In the genomic region with DNA sequence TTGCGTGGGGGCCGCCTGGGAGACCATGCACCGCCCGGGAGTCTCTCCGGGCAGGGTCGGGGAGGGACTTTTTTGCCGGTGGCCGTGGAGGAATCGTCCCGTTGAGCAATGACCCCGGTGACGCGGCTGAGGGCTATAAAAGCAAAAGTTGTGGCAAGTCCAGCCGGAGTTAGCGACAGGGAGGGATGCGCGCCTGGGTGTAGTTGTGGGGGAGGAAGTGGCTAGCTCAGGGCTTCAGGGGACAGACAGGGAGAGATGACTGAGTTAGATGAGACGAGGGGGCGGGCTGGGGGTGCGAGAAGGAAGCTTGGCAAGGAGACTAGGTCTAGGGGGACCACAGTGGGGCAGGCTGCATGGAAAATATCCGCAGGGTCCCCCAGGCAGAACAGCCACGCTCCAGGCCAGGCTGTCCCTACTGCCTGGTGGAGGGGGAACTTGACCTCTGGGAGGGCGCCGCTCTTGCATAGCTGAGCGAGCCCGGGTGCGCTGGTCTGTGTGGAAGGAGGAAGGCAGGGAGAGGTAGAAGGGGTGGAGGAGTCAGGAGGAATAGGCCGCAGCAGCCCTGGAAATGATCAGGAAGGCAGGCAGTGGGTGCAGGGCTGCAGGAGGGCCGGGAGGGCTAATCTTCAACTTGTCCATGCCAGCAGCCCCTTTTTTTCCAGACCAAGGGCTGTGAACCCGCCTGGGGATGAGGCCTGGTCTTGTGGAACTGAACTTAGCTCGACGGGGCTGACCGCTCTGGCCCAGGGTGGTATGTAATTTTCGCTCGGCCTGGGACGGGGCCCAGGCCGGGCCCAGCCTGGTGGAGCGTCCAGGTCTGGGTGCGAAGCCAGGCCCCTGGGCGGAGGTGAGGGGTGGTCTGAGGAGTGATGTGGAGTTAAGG, we compare ENCODE assay signal across 1 cellular context.
A peak's percentile ranks its signal among the peaks of the same experiment; 100 is the strongest.
TF ChIP-seq lines count a peak whose summit lies in the region.

Gene NEAT1 (plus strand): TSS at position 166 of the 883 bp plus-strand sequence.

TF ChIP-seq in K562, 482 proteins besides CTCF, POLR2A, EP300 and RAD21 (continued from another document and continues in another):
- TF ChIP-seq GTF2B (IDR thresholded peaks at IDR 0.05; ENCODE audit: extremely low read depth, insufficient read length) (peak; percentile 89), CAMTA2 (CRISPR knock-in tag; conservative IDR thresholded peaks at IDR 0.05) (peak; percentile 100), SNAPC5 (CRISPR knock-in tag; IDR thresholded peaks at IDR 0.05) (no peak), MGA (IDR thresholded peaks at IDR 0.05) (no peak), PURB (CRISPR knock-in tag; IDR thresholded peaks at IDR 0.05; ENCODE audit: low read depth) (no peak), TGIF2 (CRISPR knock-in tag; IDR thresholded peaks at IDR 0.05) (peak; percentile 95), FOXK1 (CRISPR knock-in tag; IDR thresholded peaks at IDR 0.05; ENCODE audit: borderline replicate concordance) (peak; percentile 54), MED1 (CRISPR knock-in tag; IDR thresholded peaks at IDR 0.05; ENCODE audit: borderline replicate concordance) (no peak), JUN (IDR thresholded peaks at IDR 0.05; ENCODE audit: borderline replicate concordance, low read depth, low read length) (peak; percentile 64; the same call in 1 of the 2 replicates), JUN (CRISPR knock-in tag; IDR thresholded peaks at IDR 0.05; ENCODE audit: borderline replicate concordance) (peak; percentile 80; the same call in 1 of the 2 replicates), ZKSCAN8 (CRISPR knock-in tag; IDR thresholded peaks at IDR 0.05) (no peak), ZFP1 (CRISPR knock-in tag; IDR thresholded peaks at IDR 0.05) (peak; percentile 99), SMAD2 (IDR thresholded peaks at IDR 0.05; ENCODE audit: low read depth, low read length) (no peak), TCFL5 (CRISPR knock-in tag; conservative IDR thresholded peaks at IDR 0.05) (peak; percentile 95), SMARCA5 (IDR thresholded peaks at IDR 0.05) (0 out of 2 replicates have a peak, but pooled peaks have one; percentile 26), MEIS2 (IDR thresholded peaks at IDR 0.05; ENCODE audit: partially characterized antibody) (peak; percentile 40), ZNF764 (CRISPR knock-in tag; IDR thresholded peaks at IDR 0.05; ENCODE audit: low read depth) (peak; percentile 95), KDM5B (IDR thresholded peaks at IDR 0.05; ENCODE audit: insufficient replicate concordance, low read depth, low read length) (peak; percentile 97), ZNF778 (CRISPR knock-in tag; IDR thresholded peaks at IDR 0.05) (peak; percentile 99), ZNF282 (CRISPR knock-in tag; IDR thresholded peaks at IDR 0.05) (0 out of 2 replicates have a peak, but pooled peaks have one; percentile 25), NR2C2 (CRISPR knock-in tag; IDR thresholded peaks at IDR 0.05) (peak; percentile 89), NR2C2 (tag; IDR thresholded peaks at IDR 0.05) (no peak), CBFB (CRISPR knock-in tag; IDR thresholded peaks at IDR 0.05) (peak; percentile 61), MECOM (CRISPR knock-in tag; IDR thresholded peaks at IDR 0.05) (no peak; the same call in 1 of the 2 replicates), TCF7 (IDR thresholded peaks at IDR 0.05; ENCODE audit: borderline replicate concordance) (peak; percentile 62; the same call in 1 of the 2 replicates), THRAP3 (IDR thresholded peaks at IDR 0.05; ENCODE audit: borderline replicate concordance) (no peak; the same call in none of the 2 replicates), HNRNPH1 (optimal IDR thresholded peaks at IDR 0.05; ENCODE audit: low read depth, low read length) (peak; percentile 93), L3MBTL2 (IDR thresholded peaks at IDR 0.05) (no peak), ZNF695 (CRISPR knock-in tag; IDR thresholded peaks at IDR 0.05) (peak; percentile 100), ZNF766 (CRISPR knock-in tag; conservative IDR thresholded peaks at IDR 0.05) (no peak; the same call in 1 of the 2 replicates), RUNX1 (IDR thresholded peaks at IDR 0.05; ENCODE audit: low read depth) (peak; percentile 86), CXXC5 (CRISPR knock-in tag; IDR thresholded peaks at IDR 0.05) (no peak; the same call in 1 of the 2 replicates), NCOR1 (IDR thresholded peaks at IDR 0.05) (no peak), ETS2 (tag; IDR thresholded peaks at IDR 0.05; ENCODE audit: borderline replicate concordance, poor library complexity, severe bottlenecking) (peak; percentile 60), SOX6 (IDR thresholded peaks at IDR 0.05) (peak; percentile 47; the same call in 1 of the 2 replicates), ZNF347 (CRISPR knock-in tag; IDR thresholded peaks at IDR 0.05; ENCODE audit: low read depth) (peak; percentile 95), ZNF830 (CRISPR knock-in tag; IDR thresholded peaks at IDR 0.05) (peak; percentile 100), MXI1 (IDR thresholded peaks at IDR 0.05; ENCODE audit: low read depth, low read length) (no peak; the same call in 1 of the 2 replicates), TRIM28 (IDR thresholded peaks at IDR 0.05) (no peak; the same call in 1 of the 2 replicates), GATAD2B (IDR thresholded peaks at IDR 0.05; ENCODE audit: borderline replicate concordance) (no peak), NONO (IDR thresholded peaks at IDR 0.05; ENCODE audit: low read depth in 2 of 2, low read length in 1 of 2) (peak in 1 of 2 experiments; percentile 62; a peak in 1 of 4 replicates), ZNF586 (CRISPR knock-in tag; conservative IDR thresholded peaks at IDR 0.05) (peak; percentile 100), OTX1 (CRISPR knock-in tag; IDR thresholded peaks at IDR 0.05) (peak; percentile 100), GTF2A2 (tag; IDR thresholded peaks at IDR 0.05) (peak; percentile 100), ZNF174 (CRISPR knock-in tag; IDR thresholded peaks at IDR 0.05) (peak; percentile 96; the same call in 1 of the 2 replicates)
- TF ChIP-seq, protein P1, sequence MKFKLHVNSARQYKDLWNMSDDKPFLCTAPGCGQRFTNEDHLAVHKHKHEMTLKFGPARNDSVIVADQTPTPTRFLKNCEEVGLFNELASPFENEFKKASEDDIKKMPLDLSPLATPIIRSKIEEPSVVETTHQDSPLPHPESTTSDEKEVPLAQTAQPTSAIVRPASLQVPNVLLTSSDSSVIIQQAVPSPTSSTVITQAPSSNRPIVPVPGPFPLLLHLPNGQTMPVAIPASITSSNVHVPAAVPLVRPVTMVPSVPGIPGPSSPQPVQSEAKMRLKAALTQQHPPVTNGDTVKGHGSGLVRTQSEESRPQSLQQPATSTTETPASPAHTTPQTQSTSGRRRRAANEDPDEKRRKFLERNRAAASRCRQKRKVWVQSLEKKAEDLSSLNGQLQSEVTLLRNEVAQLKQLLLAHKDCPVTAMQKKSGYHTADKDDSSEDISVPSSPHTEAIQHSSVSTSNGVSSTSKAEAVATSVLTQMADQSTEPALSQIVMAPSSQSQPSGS (CRISPR knock-in tag; IDR thresholded peaks at IDR 0.05): no peak
- TF ChIP-seq, protein P2, sequence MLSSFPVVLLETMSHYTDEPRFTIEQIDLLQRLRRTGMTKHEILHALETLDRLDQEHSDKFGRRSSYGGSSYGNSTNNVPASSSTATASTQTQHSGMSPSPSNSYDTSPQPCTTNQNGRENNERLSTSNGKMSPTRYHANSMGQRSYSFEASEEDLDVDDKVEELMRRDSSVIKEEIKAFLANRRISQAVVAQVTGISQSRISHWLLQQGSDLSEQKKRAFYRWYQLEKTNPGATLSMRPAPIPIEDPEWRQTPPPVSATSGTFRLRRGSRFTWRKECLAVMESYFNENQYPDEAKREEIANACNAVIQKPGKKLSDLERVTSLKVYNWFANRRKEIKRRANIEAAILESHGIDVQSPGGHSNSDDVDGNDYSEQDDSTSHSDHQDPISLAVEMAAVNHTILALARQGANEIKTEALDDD (IDR thresholded peaks at IDR 0.05): peak; percentile 94
- TF ChIP-seq, protein P3, sequence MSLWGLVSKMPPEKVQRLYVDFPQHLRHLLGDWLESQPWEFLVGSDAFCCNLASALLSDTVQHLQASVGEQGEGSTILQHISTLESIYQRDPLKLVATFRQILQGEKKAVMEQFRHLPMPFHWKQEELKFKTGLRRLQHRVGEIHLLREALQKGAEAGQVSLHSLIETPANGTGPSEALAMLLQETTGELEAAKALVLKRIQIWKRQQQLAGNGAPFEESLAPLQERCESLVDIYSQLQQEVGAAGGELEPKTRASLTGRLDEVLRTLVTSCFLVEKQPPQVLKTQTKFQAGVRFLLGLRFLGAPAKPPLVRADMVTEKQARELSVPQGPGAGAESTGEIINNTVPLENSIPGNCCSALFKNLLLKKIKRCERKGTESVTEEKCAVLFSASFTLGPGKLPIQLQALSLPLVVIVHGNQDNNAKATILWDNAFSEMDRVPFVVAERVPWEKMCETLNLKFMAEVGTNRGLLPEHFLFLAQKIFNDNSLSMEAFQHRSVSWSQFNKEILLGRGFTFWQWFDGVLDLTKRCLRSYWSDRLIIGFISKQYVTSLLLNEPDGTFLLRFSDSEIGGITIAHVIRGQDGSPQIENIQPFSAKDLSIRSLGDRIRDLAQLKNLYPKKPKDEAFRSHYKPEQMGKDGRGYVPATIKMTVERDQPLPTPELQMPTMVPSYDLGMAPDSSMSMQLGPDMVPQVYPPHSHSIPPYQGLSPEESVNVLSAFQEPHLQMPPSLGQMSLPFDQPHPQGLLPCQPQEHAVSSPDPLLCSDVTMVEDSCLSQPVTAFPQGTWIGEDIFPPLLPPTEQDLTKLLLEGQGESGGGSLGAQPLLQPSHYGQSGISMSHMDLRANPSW (CRISPR knock-in tag; IDR thresholded peaks at IDR 0.05): no peak; the same call in 1 of the 2 replicates
